Comparison of ENCODE assay signal across 8 cellular contexts in genomic region chr7:74094224-74095095, GRCh38. TPM values are rescaled to one million over a fixed set of nuclear protein-coding genes. Genes with fewer than 3 reads are reported as not detected.
DNase-seq lines count a peak whose midpoint lies in the region; ATAC-seq and TF ChIP-seq lines count a peak whose summit lies in the region.

No MANE protein-coding gene starts in this region.

- H3K9me3 Mint-ChIP-seq in activated T-cell treated with anti-CD3 and anti-CD28 coated beads, Interleukin-2, amount 50 U/mL, for 72 hours: peaks cover 0 to 2% of the 10 kb centered on the region in 2 donors
- peaks cover 8% of the 10 kb centered on the region for H3K9me3 Mint-ChIP-seq in neural progenitor cell

- H2AFZ ChIP-seq in neural progenitor cell (replicated peaks): no peak overlapping the region

- H3K4me1 Mint-ChIP-seq in activated T-cell treated with anti-CD3 and anti-CD28 coated beads, Interleukin-2, amount 50 U/mL, for 72 hours (ENCODE audit: low read depth): peaks cover 24% of the 10 kb centered on the region
- H3K4me1 Mint-ChIP-seq in neural progenitor cell: peaks cover 27% of the 10 kb centered on the region

- TF ChIP-seq CTCF in GM13976 (IDR thresholded peaks at IDR 0.05; ENCODE audit: borderline replicate concordance, control extremely low read depth, extremely low read depth, insufficient read depth, missing control alignments) (no peak), fibroblast of the aortic adventitia (IDR thresholded peaks at IDR 0.05; ENCODE audit: insufficient read depth, low read length) (no peak), neural progenitor cell (IDR thresholded peaks at IDR 0.05) (no peak)

- peaks cover 4 to 7% of the 10 kb centered on the region in 2 donors for H3K36me3 Mint-ChIP-seq in activated T-cell treated with anti-CD3 and anti-CD28 coated beads, Interleukin-2, amount 50 U/mL, for 72 hours (ENCODE audit: insufficient read depth in 2 of 2)
- peaks cover 23% of the 10 kb centered on the region for H3K36me3 Mint-ChIP-seq in neural progenitor cell

- in situ Hi-C loops in GM13976 (cut with MboI; ENCODE audit: low sequenced_read_pairs, unreplicated experiment): no loop called here

- H3K4me3 Mint-ChIP-seq in activated T-cell treated with anti-CD3 and anti-CD28 coated beads, Interleukin-2, amount 50 U/mL, for 72 hours: peak overlapping the region; percentile 71 to 87
- peak overlapping the region; percentile 83 for H3K4me3 Mint-ChIP-seq in neural progenitor cell

- ATAC-seq in HG02840 (IDR thresholded peaks at IDR 0.05; ENCODE audit: low FRiP score, unreplicated experiment): peak; percentile 32
- ATAC-seq in activated T-cell treated with anti-CD3 and anti-CD28 coated beads, Interleukin-2, amount 50 U/mL, for 72 hours (replicated peaks in 1 of 2): peak; percentile 91 to 94

- DNase-seq in GM13976 (ENCODE audit: low spot score): peak; percentile 80
- DNase-seq in OCI-M2 (lab: John Stamatoyannopoulos, UW; ENCODE audit: unreplicated experiment): peak; percentile 62
- peak; percentile 87 to 89 for DNase-seq in activated T-cell treated with anti-CD3 and anti-CD28 coated beads, Interleukin-2, amount 50 U/mL, for 72 hours
- DNase-seq in fibroblast of the aortic adventitia (ENCODE audit: low read depth): peak; percentile 85
- peak; percentile 70 for DNase-seq in neural progenitor cell (ENCODE audit: low spot score)
- DNase-seq in NCI-H1092 (lab: John Stamatoyannopoulos, UW): no peak

- no peaks in the 10 kb centered on the region for H3K27me3 Mint-ChIP-seq in activated T-cell treated with anti-CD3 and anti-CD28 coated beads, Interleukin-2, amount 50 U/mL, for 72 hours (ENCODE audit: low read depth)
- H3K27me3 Mint-ChIP-seq in neural progenitor cell (ENCODE audit: insufficient read depth, low read depth): no peaks in the 10 kb centered on the region

- H3K27ac Mint-ChIP-seq in activated T-cell treated with anti-CD3 and anti-CD28 coated beads, Interleukin-2, amount 50 U/mL, for 72 hours: peak overlapping the region; percentile 65
- peak overlapping the region; percentile 92 for H3K27ac Mint-ChIP-seq in neural progenitor cell

- peaks cover 10% of the 10 kb centered on the region for H3K79me2 ChIP-seq in neural progenitor cell (ENCODE audit: low read depth)

- H3K4me1 ChIP-seq in neural progenitor cell: peaks cover 30% of the 10 kb centered on the region
- H3K4me1 ChIP-seq in stomach smooth muscle (ENCODE audit: control insufficient read depth, insufficient read depth, low read length): peaks cover 30% of the 10 kb centered on the region

- H3K4me3 ChIP-seq in fibroblast of the aortic adventitia (ENCODE audit: low read depth, low read length) (peak overlapping the region; percentile 58), neural progenitor cell (peak overlapping the region; percentile 28), stomach smooth muscle (ENCODE audit: low read length in 2 of 2) (peak overlapping the region; percentile 57 to 74)

- H3F3A ChIP-seq in neural progenitor cell (ENCODE audit: low read depth): peaks cover 10% of the 10 kb centered on the region

- H3K36me3 ChIP-seq in neural progenitor cell: no peaks in the 10 kb centered on the region
- H3K36me3 ChIP-seq in stomach smooth muscle (ENCODE audit: control insufficient read depth in 2 of 2, insufficient read depth in 2 of 2, low read length in 2 of 2): peaks cover 2 to 8% of the 10 kb centered on the region in 2 donors

- H3K27me3 ChIP-seq in neural progenitor cell (no peaks in the 10 kb centered on the region), stomach smooth muscle (ENCODE audit: control insufficient read depth in 1 of 2, insufficient read depth in 2 of 2, low read length in 2 of 2) (no peaks in the 10 kb centered on the region)

- H3K9me3 ChIP-seq in neural progenitor cell (ENCODE audit: low read depth) (no peaks in the 10 kb centered on the region), stomach smooth muscle (ENCODE audit: control insufficient read depth in 2 of 2, low read length in 2 of 2) (no peaks in the 10 kb centered on the region)

- H3K9ac ChIP-seq in neural progenitor cell (no peak overlapping the region), stomach smooth muscle (ENCODE audit: low read length in 2 of 2) (peak overlapping the region; percentile 36 to 38)

- H3K27ac ChIP-seq in neural progenitor cell (no peak overlapping the region), stomach smooth muscle (ENCODE audit: low read length) (peak overlapping the region; percentile 18)

- H4K20me1 ChIP-seq in neural progenitor cell (ENCODE audit: low read depth): peaks cover 43% of the 10 kb centered on the region

- H3K4me2 ChIP-seq in neural progenitor cell: peak overlapping the region; percentile 72

RNA-seq across cellular contexts. Expression of gene LIMK1, which starts 10.9 kb away (rescaled TPM):
- total RNA-seq in activated T-cell treated with anti-CD3 and anti-CD28 coated beads, Interleukin-2, amount 50 U/mL, for 72 hours: 10 to 100 TPM; 18.8 to 22.3 TPM
- total RNA-seq in fibroblast of the aortic adventitia (ENCODE audit: low replicate concordance) (30.3 and 48.3 TPM in 2 replicates), neural progenitor cell (ENCODE audit: low replicate concordance) (29.9 and 66.6 TPM in 2 replicates)
